In the genomic region with DNA sequence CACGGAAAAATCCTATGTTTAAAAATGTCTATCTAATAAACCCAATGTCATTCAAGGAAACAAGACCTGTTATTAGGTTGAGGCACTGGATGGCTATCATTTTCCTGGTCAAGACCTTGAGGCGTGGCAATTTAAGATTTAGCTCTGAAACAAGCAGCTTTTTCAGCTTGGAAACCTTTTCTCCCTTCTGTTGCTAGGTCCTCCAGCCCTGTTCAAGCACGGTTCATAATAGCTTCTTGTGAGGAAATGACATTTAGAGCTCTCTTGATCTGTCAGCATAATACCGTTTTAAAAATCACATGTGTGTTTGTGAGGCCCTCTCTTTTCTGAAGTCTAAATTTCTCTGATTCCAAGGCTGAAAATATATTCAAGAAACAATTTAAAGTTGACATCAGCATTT, we compare ENCODE assay signal across 20 cellular contexts.
DNase-seq lines count a peak whose midpoint lies in the region; FAIRE-seq and TF ChIP-seq lines count a peak whose summit lies in the region.
"Had no signal": no experiment of that assay in that cellular context is flagged by ENCODE, and none has a peak within 500 bp of the region (broad histone marks: within the 10 kb centered on the region; RNA-seq: fewer than 3 reads in every experiment).

No MANE protein-coding gene starts in this region.

- DNase-seq in GM12891 (ENCODE audit: insufficient read length, low spot score) (no peak), NCI-H2227 treated with DMSO at 0.1 percent for 48 hours (lab: John Stamatoyannopoulos, UW) (peak; percentile 94), endothelial cell of umbilical vein (ENCODE audit: low read depth, low spot score) (no peak), renal cortical epithelial cell (ENCODE audit: low read depth) (peak; percentile 1), H7 (no peak), Ammon's horn (ENCODE audit: low spot score) (no peak), HuH-7.5 (ENCODE audit: low spot score) (no peak)
- no peak for DNase-seq in activated naive CD4-positive, alpha-beta T cell treated with anti-CD3 and anti-CD28 coated beads for 36 hours
- DNase-seq: activated CD4-positive, alpha-beta T cell treated with anti-CD3 and anti-CD28 coated beads, Interleukin-2, amount 10 ng/mL, durations not matched to agents 24 days and 14 days; dorsolateral prefrontal cortex; GDM1; hippocampal formation; kidney; midbrain; NCI-H2029; NCI-H524; sigmoid colon; stimulated activated CD4-positive, alpha-beta T cell treated with anti-CD3 and anti-CD28 coated beads, Interleukin-4, amount 100 ng/mL, for 24 hours had no signal

- FAIRE-seq in GM12891 (lab: Jason Lieb, UNC), result peak; percentile 61
- no peak for FAIRE-seq in endothelial cell of umbilical vein (lab: Jason Lieb, UNC)

- H2AFZ ChIP-seq in endothelial cell of umbilical vein (ENCODE audit: low read depth, low read length), result peak overlapping the region; percentile 65

- peak overlapping the region; percentile 24 for H3K9ac ChIP-seq in endothelial cell of umbilical vein (replicated peaks; ENCODE audit: extremely low read depth, insufficient read depth, low read length)

- peaks cover 9% of the 10 kb centered on the region for H3K4me1 Mint-ChIP-seq in activated naive CD4-positive, alpha-beta T cell treated with anti-CD3 and anti-CD28 coated beads for 36 hours (ENCODE audit: low read depth)
- H3K4me1 Mint-ChIP-seq: activated naive CD4-positive, alpha-beta T cell treated with anti-CD3 and anti-CD28 coated beads, Interleukin-2, amount 50 U/mL, for 24 hours had no signal

- dilution Hi-C loops in endothelial cell of umbilical vein (cut with MboI; ENCODE audit: extremely low pct_ligation_motif_present, low sequenced_read_pairs), result no loop called here

- CTCF ChIA-PET in endothelial cell of umbilical vein (lab: Charles Lee), result interaction anchor here (1.0 to 2.3 kb wide), 2 partner anchors 8 to 18 kb away, joined by 3 to 6 read pairs; no protein-coding TSS in a partner anchor
- CTCF ChIA-PET in activated naive CD4-positive, alpha-beta T cell treated with anti-CD3 and anti-CD28 coated beads for 36 hours (lab: Charles Lee), result no interaction called here

- H3K4me3 Mint-ChIP-seq in activated naive CD4-positive, alpha-beta T cell treated with anti-CD3 and anti-CD28 coated beads for 36 hours, result no peak overlapping the region
- H3K4me3 Mint-ChIP-seq: activated CD4-positive, alpha-beta T cell treated with anti-CD3 and anti-CD28 coated beads, Interleukin-2, amount 10 ng/mL, durations not matched to agents 24 days and 14 days; activated naive CD4-positive, alpha-beta T cell treated with anti-CD3 and anti-CD28 coated beads, Interleukin-2, amount 50 U/mL, for 24 hours had no signal

- H3K4me1 ChIP-seq in endothelial cell of umbilical vein (ENCODE audit: control insufficient read depth, extremely low read depth, insufficient read depth, low read length), result peaks cover 17% of the 10 kb centered on the region
- H3K4me1 ChIP-seq: sigmoid colon had no signal

- no peaks in the 10 kb centered on the region for H4K20me1 ChIP-seq in endothelial cell of umbilical vein (replicated peaks; ENCODE audit: control insufficient read depth, extremely low read depth, insufficient read depth, low read length)

- H3K27ac ChIP-seq in endothelial cell of umbilical vein (ENCODE audit: insufficient read depth, low read depth, low read length), result peak overlapping the region; percentile 75

- no peaks in the 10 kb centered on the region for H3K9me3 ChIP-seq in endothelial cell of umbilical vein (replicated peaks; ENCODE audit: control insufficient read depth, insufficient read depth, low read length)
- H3K9me3 ChIP-seq: sigmoid colon had no signal

- no peaks in the 10 kb centered on the region for H3K79me2 ChIP-seq in endothelial cell of umbilical vein (ENCODE audit: control insufficient read depth, insufficient read depth, low read length)

- POLR2A ChIA-PET in endothelial cell of umbilical vein (lab: Charles Lee), result no interaction called here

- H3K36me3 ChIP-seq in endothelial cell of umbilical vein (ENCODE audit: control insufficient read depth in 2 of 2, extremely low read depth in 1 of 2, insufficient read depth in 2 of 2, low read length in 2 of 2), result no peaks in the 10 kb centered on the region
- H3K36me3 ChIP-seq in H7 (replicated peaks; ENCODE audit: control insufficient read depth, insufficient read depth, low read length), result no peaks in the 10 kb centered on the region
- H3K36me3 ChIP-seq: sigmoid colon had no signal

- TSS peak; percentile 92 for BruUV-seq in endothelial cell of umbilical vein (replicated peaks; lab: Mats Ljungman, UMichigan)

- intact Hi-C loops in endothelial cell of umbilical vein (cut with micrococcal nuclease), result loop anchor here (1.0 to 2.0 kb wide), 3 partner anchors 13 to 135 kb away; a partner anchor contains a TSS
- intact Hi-C loops in activated naive CD4-positive, alpha-beta T cell treated with anti-CD3 and anti-CD28 coated beads for 36 hours (cut with micrococcal nuclease), result loop anchor here (5.0 kb wide), 5 partner anchors 33 to 493 kb away; a partner anchor contains a TSS

- no peak for TF ChIP-seq CTCF in endothelial cell of umbilical vein (IDR thresholded peaks at IDR 0.05; ENCODE audit: extremely low read depth in 1 of 2, insufficient read depth in 1 of 2, low read depth in 1 of 2, low read length in 2 of 2)

- H3K9me1 ChIP-seq in endothelial cell of umbilical vein (replicated peaks; ENCODE audit: control insufficient read depth, extremely low read depth, insufficient read depth, low read length), result no peaks in the 10 kb centered on the region

- TF ChIP-seq POLR2A in GM12891 (IDR thresholded peaks at IDR 0.05; ENCODE audit: low read depth, low read length) (no peak), endothelial cell of umbilical vein (IDR thresholded peaks at IDR 0.05; ENCODE audit: low read depth, low read length) (no peak)

- H3K4me3 ChIP-seq in endothelial cell of umbilical vein (replicated peaks in 1 of 3; ENCODE audit: insufficient read depth in 1 of 3, low read depth in 1 of 3, low read length in 3 of 3), result no peak overlapping the region
- H3K4me3 ChIP-seq in H7 (ENCODE audit: insufficient read depth, low read depth, low read length), result no peak overlapping the region
- H3K4me3 ChIP-seq: dorsolateral prefrontal cortex, sigmoid colon had no signal

- H3K4me2 ChIP-seq in endothelial cell of umbilical vein (ENCODE audit: insufficient read depth, low read length), result peak overlapping the region; percentile 77

- peaks cover 10% of the 10 kb centered on the region for H3K27me3 Mint-ChIP-seq in activated naive CD4-positive, alpha-beta T cell treated with anti-CD3 and anti-CD28 coated beads for 36 hours (ENCODE audit: low read depth)
- H3K27me3 Mint-ChIP-seq: activated CD4-positive, alpha-beta T cell treated with anti-CD3 and anti-CD28 coated beads, Interleukin-2, amount 10 ng/mL, durations not matched to agents 24 days and 14 days; brain had no signal

- H3K9me3 Mint-ChIP-seq in activated naive CD4-positive, alpha-beta T cell treated with anti-CD3 and anti-CD28 coated beads for 36 hours, result peaks cover 2% of the 10 kb centered on the region
- H3K9me3 Mint-ChIP-seq: activated naive CD4-positive, alpha-beta T cell treated with anti-CD3 and anti-CD28 coated beads, Interleukin-2, amount 50 U/mL, for 24 hours; brain had no signal

- no peak overlapping the region for H3K27ac Mint-ChIP-seq in activated naive CD4-positive, alpha-beta T cell treated with anti-CD3 and anti-CD28 coated beads for 36 hours
- H3K27ac Mint-ChIP-seq: activated CD4-positive, alpha-beta T cell treated with anti-CD3 and anti-CD28 coated beads, Interleukin-2, amount 10 ng/mL, durations not matched to agents 24 days and 14 days; activated naive CD4-positive, alpha-beta T cell treated with anti-CD3 and anti-CD28 coated beads, Interleukin-2, amount 50 U/mL, for 24 hours had no signal

- H3K36me3 Mint-ChIP-seq in activated naive CD4-positive, alpha-beta T cell treated with anti-CD3 and anti-CD28 coated beads for 36 hours (ENCODE audit: low read depth), result no peaks in the 10 kb centered on the region
- H3K36me3 Mint-ChIP-seq: activated naive CD4-positive, alpha-beta T cell treated with anti-CD3 and anti-CD28 coated beads, Interleukin-2, amount 50 U/mL, for 24 hours; brain had no signal

- H3K27me3 ChIP-seq in endothelial cell of umbilical vein (ENCODE audit: control insufficient read depth in 2 of 2, insufficient read depth in 2 of 2, low read length in 2 of 2) (no peaks in the 10 kb centered on the region), H7 (ENCODE audit: control insufficient read depth, insufficient read depth, low read length) (no peaks in the 10 kb centered on the region)
- H3K27me3 ChIP-seq: sigmoid colon had no signal

TF ChIP-seq in GM12891, 5 proteins besides CTCF, POLR2A, EP300 and RAD21:
- TF ChIP-seq POLR2AphosphoS5 (IDR thresholded peaks at IDR 0.05; ENCODE audit: low read depth, low read length) (no peak), PAX5 (IDR thresholded peaks at IDR 0.05; ENCODE audit: insufficient read depth, low read length, severe bottlenecking) (no peak), TAF1 (IDR thresholded peaks at IDR 0.05; ENCODE audit: low read depth, low read length) (no peak), POU2F2 (IDR thresholded peaks at IDR 0.05; ENCODE audit: low read depth, low read length) (no peak), SPI1 (IDR thresholded peaks at IDR 0.05; ENCODE audit: low read depth, low read length) (no peak)

TF ChIP-seq in endothelial cell of umbilical vein, 7 proteins besides CTCF, POLR2A, EP300 and RAD21:
- TF ChIP-seq, protein P1, sequence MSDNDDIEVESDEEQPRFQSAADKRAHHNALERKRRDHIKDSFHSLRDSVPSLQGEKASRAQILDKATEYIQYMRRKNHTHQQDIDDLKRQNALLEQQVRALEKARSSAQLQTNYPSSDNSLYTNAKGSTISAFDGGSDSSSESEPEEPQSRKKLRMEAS (IDR thresholded peaks at IDR 0.05; ENCODE audit: insufficient read depth, insufficient read length), result no peak
- TF ChIP-seq GATA2 (IDR thresholded peaks at IDR 0.05; ENCODE audit: insufficient read depth, insufficient read length, low read depth, low read length) (no peak), JUN (IDR thresholded peaks at IDR 0.05; ENCODE audit: borderline replicate concordance, insufficient read depth, insufficient read length, low read depth) (no peak), MYC (IDR thresholded peaks at IDR 0.05; ENCODE audit: low read depth, low read length) (no peak), POLR2AphosphoS5 (IDR thresholded peaks at IDR 0.05; ENCODE audit: insufficient read depth, low read depth, low read length) (no peak), EZH2 (IDR thresholded peaks at IDR 0.05; ENCODE audit: borderline replicate concordance, low read depth, low read length, severe bottlenecking) (no peak)

Comparison
In these comparisons a context has a peak if more than half of its experiments do, and no peak if none do; other contexts are left out.
1. DNase-seq: peak in NCI-H2227 treated with DMSO at 0.1 percent for 48 hours (single experiment) and renal cortical epithelial cell (single experiment); none in GM12891 (single experiment), endothelial cell of umbilical vein (single experiment), activated naive CD4-positive, alpha-beta T cell treated with anti-CD3 and anti-CD28 coated beads for 36 hours (single experiment), H7 (single experiment), Ammon's horn (single experiment) and HuH-7.5 (single experiment).